ENCODE assay signal across 11 cellular contexts in genomic region chr10:22651276-22651980, GRCh38.
DNase-seq lines count a peak whose midpoint lies in the region; ATAC-seq lines count a peak whose summit lies in the region.
"Had no signal": no experiment of that assay in that cellular context is flagged by ENCODE, and none has a peak within 500 bp of the region (broad histone marks: within the 10 kb centered on the region; RNA-seq: fewer than 3 reads in every experiment).

No MANE protein-coding gene starts in this region.

- no peaks in the 10 kb centered on the region for H3K9me3 Mint-ChIP-seq in activated naive CD4-positive, alpha-beta T cell treated with anti-CD3 and anti-CD28 coated beads, Interleukin-2, amount 10 ng/mL, durations not matched to agents 7 days and 5 days

- in situ Hi-C loops in HAP-1 (cut with MboI; ENCODE audit: low sequenced_read_pairs): no loop called here

- peak overlapping the region; percentile 22 for H4K8ac ChIP-seq in trophoblast cell (ENCODE audit: low read depth, low read length)

- H2AK5ac ChIP-seq in trophoblast cell (ENCODE audit: low read length): no peak overlapping the region

- H3K79me1 ChIP-seq in trophoblast cell (ENCODE audit: low read length): peaks cover 11% of the 10 kb centered on the region

- CTCF ChIA-PET in activated naive CD4-positive, alpha-beta T cell treated with anti-CD3 and anti-CD28 coated beads, Interleukin-2, amount 10 ng/mL, durations not matched to agents 7 days and 5 days (lab: Charles Lee): interaction anchor here (0.7 to 1.3 kb wide), 2 partner anchors 20 to 39 kb away, joined by 3 to 4 read pairs; no protein-coding TSS in a partner anchor

- no peak overlapping the region for H2BK12ac ChIP-seq in trophoblast cell (ENCODE audit: low read length)

- H3K4me3 ChIP-seq in trophoblast cell (ENCODE audit: low read depth, low read length) (no peak overlapping the region), HAP-1 (no peak overlapping the region)
- H3K4me3 ChIP-seq: breast epithelium, heart right ventricle had no signal

- H3K4ac ChIP-seq in trophoblast cell (ENCODE audit: low read depth, low read length): peak overlapping the region; percentile 31

- H3K4me3 Mint-ChIP-seq in activated naive CD4-positive, alpha-beta T cell treated with anti-CD3 and anti-CD28 coated beads, Interleukin-2, amount 10 ng/mL, durations not matched to agents 7 days and 5 days: no peak overlapping the region

- H3K27me3 ChIP-seq in trophoblast cell (ENCODE audit: insufficient read depth, low read length) (no peaks in the 10 kb centered on the region), HAP-1 (ENCODE audit: low read depth) (no peaks in the 10 kb centered on the region)
- H3K27me3 ChIP-seq: breast epithelium, heart right ventricle had no signal

- peaks cover 6% of the 10 kb centered on the region for H3K79me2 ChIP-seq in trophoblast cell (ENCODE audit: control insufficient read depth, insufficient read depth, low read length, poor library complexity)

- H2AFZ ChIP-seq in trophoblast cell (ENCODE audit: insufficient read depth, low read length, poor library complexity): no peak overlapping the region

- H3K27ac ChIP-seq in trophoblast cell (ENCODE audit: low read depth, low read length): peak overlapping the region; percentile 14
- H3K27ac ChIP-seq: breast epithelium had no signal

- H3K36me3 ChIP-seq in trophoblast cell (ENCODE audit: control insufficient read depth in 1 of 2, insufficient read depth in 2 of 2, low read length in 2 of 2) (peaks cover 0 to 3% of the 10 kb centered on the region in 2 experiments), HAP-1 (replicated peaks) (no peaks in the 10 kb centered on the region)
- H3K36me3 ChIP-seq: breast epithelium had no signal

- no peak overlapping the region for H2BK5ac ChIP-seq in trophoblast cell (ENCODE audit: low read depth, low read length, poor library complexity)

- no peaks in the 10 kb centered on the region for H3K27me3 Mint-ChIP-seq in activated naive CD4-positive, alpha-beta T cell treated with anti-CD3 and anti-CD28 coated beads, Interleukin-2, amount 10 ng/mL, durations not matched to agents 7 days and 5 days

- H4K12ac ChIP-seq in trophoblast cell (ENCODE audit: low read depth, low read length): no peak overlapping the region

- H3K4me1 Mint-ChIP-seq in activated naive CD4-positive, alpha-beta T cell treated with anti-CD3 and anti-CD28 coated beads, Interleukin-2, amount 10 ng/mL, durations not matched to agents 7 days and 5 days: peaks cover 99% of the 10 kb centered on the region

- ATAC-seq in GM18498 (IDR thresholded peaks at IDR 0.05; ENCODE audit: unreplicated experiment): peak; percentile 56
- ATAC-seq in HG02678 (IDR thresholded peaks at IDR 0.05; ENCODE audit: unreplicated experiment): peak; percentile 40
- ATAC-seq in HG02938 (IDR thresholded peaks at IDR 0.05; ENCODE audit: unreplicated experiment): no peak

- no peak overlapping the region for H3K14ac ChIP-seq in trophoblast cell (ENCODE audit: low read length)

- H3K27ac Mint-ChIP-seq in activated naive CD4-positive, alpha-beta T cell treated with anti-CD3 and anti-CD28 coated beads, Interleukin-2, amount 10 ng/mL, durations not matched to agents 7 days and 5 days: peak overlapping the region; percentile 85

- H3K9ac ChIP-seq in trophoblast cell (ENCODE audit: low read length): no peak overlapping the region

- no peak overlapping the region for H3K23ac ChIP-seq in trophoblast cell (ENCODE audit: low read length)

- H4K91ac ChIP-seq in trophoblast cell (ENCODE audit: low read depth, low read length): peak overlapping the region; percentile 45

- H3K4me1 ChIP-seq in trophoblast cell (ENCODE audit: control insufficient read depth in 1 of 2, insufficient read depth in 2 of 2, low read length in 2 of 2): peaks cover 27 to 33% of the 10 kb centered on the region in 2 experiments
- H3K4me1 ChIP-seq in HAP-1: no peaks in the 10 kb centered on the region

- peak overlapping the region; percentile 25 for H3K18ac ChIP-seq in trophoblast cell (ENCODE audit: low read length)

- no peak for DNase-seq in activated naive CD4-positive, alpha-beta T cell treated with anti-CD3 and anti-CD28 coated beads, Interleukin-2, amount 10 ng/mL, durations not matched to agents 7 days and 5 days
- DNase-seq in trophoblast cell (no peak), DMS 273 (lab: John Stamatoyannopoulos, UW; ENCODE audit: unreplicated experiment) (no peak), HAP-1 (ENCODE audit: low spot score in 2 of 2) (no peak), T-helper 9 cell (no peak)
- DNase-seq: DMS 273 treated with DMSO at 0.1 percent for 48 hours, heart right ventricle had no signal

- no peak overlapping the region for H2BK120ac ChIP-seq in trophoblast cell (ENCODE audit: insufficient read depth, low read length, poor library complexity)

- H3K4me2 ChIP-seq in trophoblast cell (ENCODE audit: low read length): no peak overlapping the region

- peaks cover 51% of the 10 kb centered on the region for H3K36me3 Mint-ChIP-seq in activated naive CD4-positive, alpha-beta T cell treated with anti-CD3 and anti-CD28 coated beads, Interleukin-2, amount 10 ng/mL, durations not matched to agents 7 days and 5 days

- H3K9me3 ChIP-seq in trophoblast cell (ENCODE audit: insufficient read depth, low read depth, low read length) (no peaks in the 10 kb centered on the region), HAP-1 (no peaks in the 10 kb centered on the region)
- H3K9me3 ChIP-seq: breast epithelium, heart right ventricle had no signal

- no CpG with 5 or more reads among the region's 12 CpGs for WGBS in trophoblast cell (ENCODE audit: extremely low coverage, insufficient coverage, insufficient read length)
